In the genomic region with DNA sequence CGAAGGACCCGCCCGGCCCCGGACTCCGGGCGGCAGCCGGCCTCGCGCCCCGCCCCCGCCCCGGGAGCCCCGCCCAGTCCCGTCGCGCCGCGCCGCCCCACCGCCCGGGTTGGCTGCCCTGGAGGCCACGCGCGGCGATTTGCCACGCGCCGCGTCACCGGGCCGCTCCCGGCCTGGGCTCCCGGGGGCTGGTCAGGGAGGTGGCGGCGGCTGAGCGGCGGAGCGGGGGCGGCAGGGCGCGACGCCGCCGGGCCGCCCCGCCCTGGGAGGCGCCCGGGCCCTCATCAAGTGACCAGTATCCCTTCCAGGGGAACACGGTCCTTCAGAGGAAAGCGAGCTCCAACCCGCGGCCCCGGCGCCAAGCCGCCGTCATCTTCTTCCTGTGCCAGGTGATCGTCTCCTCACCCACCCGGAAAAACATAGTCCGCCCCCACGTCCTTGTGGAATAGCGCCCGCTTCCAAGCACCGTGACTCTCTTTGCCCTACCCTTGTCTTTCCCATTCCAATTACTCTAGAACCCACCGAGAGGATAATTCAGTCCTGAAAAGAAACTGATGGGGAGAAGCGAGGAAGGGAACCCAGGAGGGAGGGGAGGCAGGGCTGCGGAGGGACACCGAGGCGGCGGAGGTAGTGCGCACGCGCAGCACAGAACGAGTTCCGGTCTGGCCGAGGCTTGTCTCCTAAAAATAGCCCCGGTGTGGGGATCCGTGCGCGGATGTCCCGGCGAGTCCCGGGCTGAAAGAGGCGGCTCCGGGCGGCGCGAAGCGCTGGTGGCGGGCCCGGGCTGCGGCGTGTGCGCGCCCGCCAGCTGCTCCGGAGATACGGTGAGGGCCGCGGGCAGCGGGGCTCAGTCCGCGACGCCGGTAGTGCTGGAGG, we compare ENCODE assay signal across 8 cellular contexts. TPM values are rescaled to one million over a fixed set of nuclear protein-coding genes. Genes with fewer than 3 reads are reported as not detected.
DNase-seq lines count a peak whose midpoint lies in the region; ATAC-seq and TF ChIP-seq lines count a peak whose summit lies in the region.

Gene MEF2A, plus strand, starts transcription at position 704 of the 876 bp plus-strand sequence. CDS start 67,136 bp downstream, outside the sequence.

- peak within 1 kb of the TSS; percentile 96 for H3K4me2 ChIP-seq in SU-DHL-6 (ENCODE audit: low read depth, low read length, poor library complexity, severe bottlenecking)

- H3F3A ChIP-seq in SU-DHL-6 (ENCODE audit: insufficient read depth) = peaks cover 14% of the 10 kb centered on the region

- H3K4me3 ChIP-seq in SU-DHL-6 (ENCODE audit: insufficient read depth, low read length, poor library complexity, severe bottlenecking) = peak within 1 kb of the TSS; percentile 99
- peak within 1 kb of the TSS; percentile 97 for H3K4me3 ChIP-seq in thoracic aorta

- peak within 1 kb of the TSS; percentile 98 for H2AFZ ChIP-seq in SU-DHL-6 (ENCODE audit: low read depth, low read length, severe bottlenecking)

- H4K20me1 ChIP-seq in SU-DHL-6 (ENCODE audit: low read depth, low read length) = peaks cover 30% of the 10 kb centered on the region

- peaks cover 2% of the 10 kb centered on the region for H3K27me3 Mint-ChIP-seq in activated naive CD8-positive, alpha-beta T cell treated with anti-CD3 and anti-CD28 coated beads, Interleukin-2, amount 10 ng/mL, durations not matched to agents 7 days and 5 days
- no peaks in the 10 kb centered on the region for H3K27me3 Mint-ChIP-seq in osteocyte (ENCODE audit: unreplicated experiment)

- H3K27ac ChIP-seq in SU-DHL-6 (ENCODE audit: low read depth, low read length) (peak within 1 kb of the TSS; percentile 64), thoracic aorta (peak within 1 kb of the TSS; percentile 94 to 98)

- H3K4me1 ChIP-seq in thoracic aorta (ENCODE audit: control insufficient read depth in 1 of 2, low read depth in 2 of 2) = peaks cover 33 to 34% of the 10 kb centered on the region in 2 donors

- H3K36me3 ChIP-seq in SU-DHL-6 (ENCODE audit: low read length) (no peaks in the 10 kb centered on the region), thoracic aorta (no peaks in the 10 kb centered on the region)

- H3K27me3 ChIP-seq in SU-DHL-6 (ENCODE audit: low read length) = no peaks in the 10 kb centered on the region
- no peaks in the 10 kb centered on the region for H3K27me3 ChIP-seq in thoracic aorta (replicated peaks; ENCODE audit: insufficient read depth)

- peak within 1 kb of the TSS; percentile 95 for H3K27ac Mint-ChIP-seq in activated naive CD8-positive, alpha-beta T cell treated with anti-CD3 and anti-CD28 coated beads, Interleukin-2, amount 10 ng/mL, durations not matched to agents 7 days and 5 days
- peak within 1 kb of the TSS; percentile 99 for H3K27ac Mint-ChIP-seq in osteocyte (ENCODE audit: unreplicated experiment)

- no peaks in the 10 kb centered on the region for H3K9me2 ChIP-seq in SU-DHL-6 (replicated peaks; ENCODE audit: insufficient read depth, low read length)

- no peaks in the 10 kb centered on the region for H3K9me3 Mint-ChIP-seq in activated naive CD8-positive, alpha-beta T cell treated with anti-CD3 and anti-CD28 coated beads, Interleukin-2, amount 10 ng/mL, durations not matched to agents 7 days and 5 days
- no peaks in the 10 kb centered on the region for H3K9me3 Mint-ChIP-seq in osteocyte (ENCODE audit: unreplicated experiment)

- H3K4me3 Mint-ChIP-seq in activated naive CD8-positive, alpha-beta T cell treated with anti-CD3 and anti-CD28 coated beads, Interleukin-2, amount 10 ng/mL, durations not matched to agents 7 days and 5 days = peak within 1 kb of the TSS; percentile 96
- peak within 1 kb of the TSS; percentile 99 for H3K4me3 Mint-ChIP-seq in osteocyte (ENCODE audit: unreplicated experiment)

- H3K9ac ChIP-seq in SU-DHL-6 (ENCODE audit: low read length) = peak within 1 kb of the TSS; percentile 91

- ATAC-seq in HG02610 (IDR thresholded peaks at IDR 0.05; ENCODE audit: unreplicated experiment) (peak; percentile 48), Right ventricle myocardium inferior (peak; percentile 81), thoracic aorta (ENCODE audit: insufficient number of reproducible peaks, low FRiP score, low read depth) (peak; percentile 72)
- peak; percentile 81 for ATAC-seq in activated naive CD8-positive, alpha-beta T cell treated with anti-CD3 and anti-CD28 coated beads, Interleukin-2, amount 10 ng/mL, durations not matched to agents 7 days and 5 days (ENCODE audit: low read depth)

- H3K4me1 Mint-ChIP-seq in activated naive CD8-positive, alpha-beta T cell treated with anti-CD3 and anti-CD28 coated beads, Interleukin-2, amount 10 ng/mL, durations not matched to agents 7 days and 5 days = peaks cover 29% of the 10 kb centered on the region
- H3K4me1 Mint-ChIP-seq in osteocyte (ENCODE audit: unreplicated experiment) = peaks cover 39% of the 10 kb centered on the region

- CTCF ChIA-PET in GM10248 (lab: Yijun Ruan, JAX) = interaction anchor here (1.0 to 6.4 kb wide), 6 partner anchors 9 to 139 kb away, joined by 3 to 24 read pairs (median 6); no protein-coding TSS in a partner anchor

- intact Hi-C loops in Right ventricle myocardium inferior (cut with DNase I) = loop anchor here (1.0 to 5.0 kb wide), 7 partner anchors 53 to 258 kb away; no protein-coding TSS in a partner anchor

- POLR2A ChIA-PET in GM10248 (lab: Yijun Ruan, JAX) = interaction anchor here (0.5 to 3.5 kb wide), 4 partner anchors 13 to 100 kb away, joined by 3 to 21 read pairs (median 6); no protein-coding TSS in a partner anchor
- POLR2A ChIA-PET in activated naive CD8-positive, alpha-beta T cell treated with anti-CD3 and anti-CD28 coated beads, Interleukin-2, amount 10 ng/mL, durations not matched to agents 7 days and 5 days (lab: Charles Lee) = interaction anchor here (0.5 to 2.9 kb wide), 12 partner anchors 13 to 314 kb away, joined by 3 to 14 read pairs (median 4); partner anchors contain the start of gene LRRC28

- H3K79me2 ChIP-seq in SU-DHL-6 (ENCODE audit: insufficient read depth, low read length) = peaks cover 42% of the 10 kb centered on the region

- DNase-seq in GM10248 (ENCODE audit: extremely low spot score) = peak; percentile 92
- DNase-seq in NCI-H1092 treated with DMSO at 0.1 percent for 48 hours (lab: John Stamatoyannopoulos, UW) = peak; percentile 84
- peak; percentile 92 for DNase-seq in activated naive CD8-positive, alpha-beta T cell treated with anti-CD3 and anti-CD28 coated beads, Interleukin-2, amount 10 ng/mL, durations not matched to agents 7 days and 5 days
- peak; percentile 97 for DNase-seq in Right ventricle myocardium inferior (ENCODE audit: missing footprints)
- peak; percentile 98 for DNase-seq in osteocyte (ENCODE audit: extremely low spot score, unreplicated experiment)
- DNase-seq in thoracic aorta (ENCODE audit: low spot score) = peak; percentile 69

- no peaks in the 10 kb centered on the region for H3K9me3 ChIP-seq in SU-DHL-6 (ENCODE audit: insufficient read depth, low read length)
- H3K9me3 ChIP-seq in thoracic aorta = no peaks in the 10 kb centered on the region

- H3K36me3 Mint-ChIP-seq in activated naive CD8-positive, alpha-beta T cell treated with anti-CD3 and anti-CD28 coated beads, Interleukin-2, amount 10 ng/mL, durations not matched to agents 7 days and 5 days = no peaks in the 10 kb centered on the region
- H3K36me3 Mint-ChIP-seq in osteocyte (ENCODE audit: unreplicated experiment) = no peaks in the 10 kb centered on the region

- TF ChIP-seq CTCF in GM10248 (IDR thresholded peaks at IDR 0.05; ENCODE audit: control extremely low read depth, extremely low read depth, low read depth, missing control alignments) (no peak), SU-DHL-6 (IDR thresholded peaks at IDR 0.05; ENCODE audit: insufficient read depth, low read length, poor library complexity, severe bottlenecking) (no peak), osteocyte (IDR thresholded peaks at IDR 0.05) (no peak), thoracic aorta (IDR thresholded peaks at IDR 0.05) (no peak)

RNA-seq across cellular contexts. Expression of gene MEF2A, which starts in this region (rescaled TPM):
- 10 to 100 TPM; 29.0 to 31.8 TPM for total RNA-seq in activated naive CD8-positive, alpha-beta T cell treated with anti-CD3 and anti-CD28 coated beads, Interleukin-2, amount 10 ng/mL, durations not matched to agents 7 days and 5 days
- total RNA-seq in Right ventricle myocardium inferior (135 TPM), osteocyte (97.8 and 123 TPM in 2 replicates), thoracic aorta (100 to 1,000 TPM; 164 to 168 TPM)

Comparison
In these comparisons a context has a peak if more than half of its experiments do, and no peak if none do; other contexts are left out.
1. Peak in every context shown above with its lines: DNase-seq, ATAC-seq, H3K4me3 ChIP-seq and H3K27ac ChIP-seq.